7 cellular contexts compared by ENCODE assay signal in the genomic region with DNA sequence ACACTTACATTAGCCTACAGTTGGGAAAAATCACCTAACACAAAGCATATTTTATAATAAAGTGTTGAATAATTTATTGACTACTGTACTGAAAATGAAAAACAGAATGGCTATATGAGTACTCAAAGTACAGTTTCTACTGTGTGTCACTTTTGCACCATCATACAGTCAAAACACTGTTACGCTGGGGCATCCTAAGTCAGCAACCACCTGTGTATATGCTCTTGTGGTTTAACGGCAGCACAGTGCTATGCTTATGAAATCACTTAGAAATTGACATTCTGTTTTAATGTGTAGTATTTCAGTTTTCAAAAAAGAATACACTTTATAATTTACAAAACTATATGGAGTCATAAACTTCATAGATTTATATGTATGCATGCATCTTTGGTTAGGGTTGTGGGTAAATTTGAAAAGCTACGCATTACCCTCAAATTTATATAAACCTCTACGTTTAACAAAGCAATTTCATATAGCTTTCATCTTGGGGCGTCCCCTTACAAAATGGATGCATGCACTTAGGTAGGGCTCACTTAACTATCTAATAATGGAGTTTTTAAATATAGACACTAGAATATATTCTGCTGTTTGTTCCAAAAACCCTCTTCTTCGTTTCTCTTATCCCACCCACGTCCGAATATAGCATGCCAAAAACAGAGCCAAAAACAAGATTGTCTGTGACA. TPM values are rescaled to one million over a fixed set of nuclear protein-coding genes. Genes with fewer than 3 reads are reported as not detected.
DNase-seq lines count a peak whose midpoint lies in the region; ATAC-seq and TF ChIP-seq lines count a peak whose summit lies in the region.

No MANE protein-coding gene starts in this region.

- no peak for DNase-seq in epithelial cell of proximal tubule (ENCODE audit: low read depth)
- DNase-seq in activated gamma-delta T cell (lab: John Stamatoyannopoulos, UW), result no peak
- no peak for DNase-seq in NCI-H345 (lab: John Stamatoyannopoulos, UW)

- H3K79me2 ChIP-seq in OCI-LY1 (ENCODE audit: insufficient read depth, low read length), result peaks cover 41% of the 10 kb centered on the region

- no peaks in the 10 kb centered on the region for H3K27me3 ChIP-seq in OCI-LY1 (ENCODE audit: insufficient read depth, low read length)

- peaks cover 73% of the 10 kb centered on the region for H3K4me1 ChIP-seq in OCI-LY1 (ENCODE audit: insufficient read depth, low read length, severe bottlenecking)

- H3K4me3 ChIP-seq in OCI-LY1 (ENCODE audit: low read depth, low read length, poor library complexity, severe bottlenecking) (peak overlapping the region; percentile 76), epithelial cell of proximal tubule (ENCODE audit: low read depth, low read length) (peak overlapping the region; percentile 86), skin epidermis (peak overlapping the region; percentile 54 to 94 (median 74))

- TF ChIP-seq CTCF in OCI-LY1 (IDR thresholded peaks at IDR 0.05; ENCODE audit: low read length) (no peak), epithelial cell of proximal tubule (conservative IDR thresholded peaks at IDR 0.05; ENCODE audit: low read depth, low read length) (no peak)

- no peaks in the 10 kb centered on the region for H3F3A ChIP-seq in OCI-LY1 (ENCODE audit: insufficient read depth, low read length)

- H3K9ac ChIP-seq in OCI-LY1 (ENCODE audit: low read length), result peak overlapping the region; percentile 81

- H3K27ac ChIP-seq in OCI-LY1 (ENCODE audit: low read depth, low read length, poor library complexity, severe bottlenecking), result peak overlapping the region; percentile 94
- peak overlapping the region in 10 of 21 experiments; percentile 25 to 71 (median 54) for H3K27ac ChIP-seq in skin epidermis

- no peaks in the 10 kb centered on the region for H3K9me3 ChIP-seq in OCI-LY1 (ENCODE audit: low read length)

- H3K4me2 ChIP-seq in OCI-LY1 (ENCODE audit: low read length), result peak overlapping the region; percentile 82

- no peaks in the 10 kb centered on the region for H3K9me2 ChIP-seq in OCI-LY1 (ENCODE audit: low read depth, low read length)

- no peak overlapping the region for H2AFZ ChIP-seq in OCI-LY1 (ENCODE audit: low read length)

- H4K20me1 ChIP-seq in OCI-LY1 (ENCODE audit: insufficient read depth, low read length), result no peaks in the 10 kb centered on the region

- H3K36me3 ChIP-seq in OCI-LY1 (ENCODE audit: insufficient read depth, low read length), result peaks cover 28% of the 10 kb centered on the region

- ATAC-seq in GM21515 (IDR thresholded peaks at IDR 0.05; ENCODE audit: unreplicated experiment), result peak; percentile 1
- ATAC-seq in HG02763 (IDR thresholded peaks at IDR 0.05; ENCODE audit: unreplicated experiment), result no peak

RNA-seq across cellular contexts. Expression of a gene that starts 0.7 kb away (rescaled TPM):
- 7.8 and 18.2 TPM in 2 replicates for total RNA-seq in epithelial cell of proximal tubule
